25 cellular contexts compared by ENCODE assay signal in the genomic region with DNA sequence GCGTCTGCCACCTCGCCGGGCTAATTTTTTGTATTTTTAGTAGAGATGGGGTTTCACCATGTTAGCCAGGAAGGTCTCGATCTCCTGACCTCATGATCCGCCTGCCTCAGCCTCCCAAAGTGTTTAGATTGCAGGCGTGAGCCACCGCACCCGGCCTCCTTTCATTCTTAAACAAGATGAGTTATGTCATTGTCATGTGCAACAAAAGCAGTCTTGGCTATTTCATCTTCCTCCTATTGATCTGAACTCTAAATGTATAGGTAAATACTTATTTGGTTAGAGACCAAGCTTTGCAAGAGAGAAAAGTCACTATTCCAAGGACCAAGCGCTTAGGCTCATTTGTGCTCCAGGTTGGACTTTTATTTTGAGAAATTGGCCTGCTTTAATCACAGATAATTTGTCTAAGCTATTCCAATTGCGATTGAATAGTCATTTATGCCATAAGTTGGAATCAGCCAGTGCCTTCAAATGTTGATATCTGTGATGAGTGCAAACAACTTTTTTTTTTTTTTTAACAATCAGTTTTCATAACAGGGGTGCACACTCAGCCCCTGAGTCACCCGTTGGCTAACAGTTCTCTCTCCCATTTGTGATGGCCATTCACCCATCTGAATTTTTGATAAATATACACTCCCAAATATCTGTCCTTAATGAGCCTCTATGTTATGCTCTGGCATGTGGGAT.
DNase-seq lines count a peak whose midpoint lies in the region; ATAC-seq and TF ChIP-seq lines count a peak whose summit lies in the region.
"Had no signal": no experiment of that assay in that cellular context is flagged by ENCODE, and none has a peak within 500 bp of the region (broad histone marks: within the 10 kb centered on the region; RNA-seq: fewer than 3 reads in every experiment).

No MANE protein-coding gene starts in this region.

- intact Hi-C loops in natural killer cell (cut with micrococcal nuclease) (no loop called here), Right ventricle myocardium inferior (cut with DNase I) (no loop called here)

- no peaks in the 10 kb centered on the region for H3K27me3 Mint-ChIP-seq in natural killer cell treated with Interleukin-12 subunit alpha and Interleukin-12 subunit beta and Interleukin-15 and Interleukin-18, amount 100 ng/mL, for 72 hours
- H3K27me3 Mint-ChIP-seq in natural killer cell (ENCODE audit: low read depth in 2 of 2) (no peaks in the 10 kb centered on the region), T-cell (no peaks in the 10 kb centered on the region)
- H3K27me3 Mint-ChIP-seq: activated CD8-positive, alpha-beta memory T cell treated with anti-CD3 and anti-CD28 coated beads, Interleukin-2, amount 10 ng/mL, durations not matched to agents 7 days and 5 days; CD4-positive, alpha-beta memory T cell had no signal

- peak overlapping the region; percentile 48 to 80 for H3K27ac Mint-ChIP-seq in natural killer cell treated with Interleukin-12 subunit alpha and Interleukin-12 subunit beta and Interleukin-15 and Interleukin-18, amount 100 ng/mL, for 72 hours
- H3K27ac Mint-ChIP-seq in natural killer cell = no peak overlapping the region
- H3K27ac Mint-ChIP-seq in T-cell = peak overlapping the region; percentile 6 to 11
- H3K27ac Mint-ChIP-seq: activated CD8-positive, alpha-beta memory T cell treated with anti-CD3 and anti-CD28 coated beads, Interleukin-2, amount 10 ng/mL, durations not matched to agents 7 days and 5 days; CD4-positive, alpha-beta memory T cell had no signal

- POLR2A ChIA-PET in T-cell (lab: Charles Lee) = interaction anchor here in 1 of 2 donors (0.7 kb wide), 1 partner anchor 32 kb away, joined by 7 read pairs; no protein-coding TSS in a partner anchor

- no peak for ATAC-seq in natural killer cell treated with Interleukin-12 subunit alpha and Interleukin-12 subunit beta and Interleukin-15 and Interleukin-18, amount 100 ng/mL, for 72 hours
- ATAC-seq in natural killer cell (no peak), T-cell (replicated peaks in 1 of 4) (no peak), HG02885 (IDR thresholded peaks at IDR 0.05; ENCODE audit: poor library complexity, unreplicated experiment) (no peak), Right ventricle myocardium inferior (no peak), GM21515 (IDR thresholded peaks at IDR 0.05; ENCODE audit: unreplicated experiment) (no peak)
- ATAC-seq: activated CD8-positive, alpha-beta memory T cell treated with anti-CD3 and anti-CD28 coated beads, Interleukin-2, amount 10 ng/mL, durations not matched to agents 7 days and 5 days; HCT116 had no signal

- H3K4me3 Mint-ChIP-seq in natural killer cell treated with Interleukin-12 subunit alpha and Interleukin-12 subunit beta and Interleukin-15 and Interleukin-18, amount 100 ng/mL, for 72 hours = peak overlapping the region; percentile 10
- no peak overlapping the region for H3K4me3 Mint-ChIP-seq in natural killer cell
- no peak overlapping the region for H3K4me3 Mint-ChIP-seq in T-cell
- H3K4me3 Mint-ChIP-seq: activated CD8-positive, alpha-beta memory T cell treated with anti-CD3 and anti-CD28 coated beads, Interleukin-2, amount 10 ng/mL, durations not matched to agents 7 days and 5 days; CD4-positive, alpha-beta memory T cell had no signal

- no peak for DNase-seq in natural killer cell treated with Interleukin-12 subunit alpha and Interleukin-12 subunit beta and Interleukin-15 and Interleukin-18, amount 100 ng/mL, for 72 hours (ENCODE audit: low spot score)
- no peak for DNase-seq in natural killer cell
- no peak for DNase-seq in T-cell
- peak; percentile 60 for DNase-seq in fibroblast of mammary gland (ENCODE audit: low read depth)
- DNase-seq in SKM-1 treated with dmso at 0.1 percent for 144 hours (lab: John Stamatoyannopoulos, UW; ENCODE audit: unreplicated experiment) = no peak
- DNase-seq in Right ventricle myocardium inferior (ENCODE audit: missing footprints) = no peak
- DNase-seq: activated CD4-positive, alpha-beta T cell treated with anti-CD3 and anti-CD28 coated beads for 4 hours; CD4-positive, alpha-beta memory T cell; DMS 273 treated with DMSO at 0.1 percent for 48 hours; effector CD8-positive, alpha-beta T cell; islet precursor cell; KBM-7; lower lobe of right lung; NCI-H146; NCI-H2171 treated with DMSO at 0.1 percent for 48 hours; NCI-H526 treated with DMSO at 0.1 percent for 48 hours; stimulated activated CD4-positive, alpha-beta T cell treated with anti-CD3 and anti-CD28 coated beads, Interleukin-2, amount 100 ng/mL, for 48 hours; stomach; trophoblast cell had no signal

- H3K9me3 Mint-ChIP-seq in natural killer cell treated with Interleukin-12 subunit alpha and Interleukin-12 subunit beta and Interleukin-15 and Interleukin-18, amount 100 ng/mL, for 72 hours = no peaks in the 10 kb centered on the region
- H3K9me3 Mint-ChIP-seq in natural killer cell = no peaks in the 10 kb centered on the region
- no peaks in the 10 kb centered on the region for H3K9me3 Mint-ChIP-seq in T-cell
- H3K9me3 Mint-ChIP-seq: CD4-positive, alpha-beta memory T cell had no signal

- CTCF ChIA-PET in T-cell (lab: Charles Lee) = interaction anchor here in 1 of 2 donors (0.7 kb wide), 1 partner anchor 1663 kb away, joined by 3 read pairs; no protein-coding TSS in a partner anchor

- TF ChIP-seq CTCF in natural killer cell (IDR thresholded peaks at IDR 0.05) (no peak), fibroblast of mammary gland (conservative IDR thresholded peaks at IDR 0.05; ENCODE audit: control insufficient read depth, insufficient read depth, low read depth, low read length) (no peak)

- H3K4me1 Mint-ChIP-seq in natural killer cell treated with Interleukin-12 subunit alpha and Interleukin-12 subunit beta and Interleukin-15 and Interleukin-18, amount 100 ng/mL, for 72 hours (ENCODE audit: low read depth in 2 of 2) = peaks cover 47% of the 10 kb centered on the region in 2 donors
- H3K4me1 Mint-ChIP-seq in natural killer cell (peaks cover 28 to 29% of the 10 kb centered on the region in 2 donors), T-cell (peaks cover 35 to 47% (median 44%) of the 10 kb centered on the region in 3 donors)

- H3K36me3 Mint-ChIP-seq in natural killer cell treated with Interleukin-12 subunit alpha and Interleukin-12 subunit beta and Interleukin-15 and Interleukin-18, amount 100 ng/mL, for 72 hours = no peaks in the 10 kb centered on the region
- H3K36me3 Mint-ChIP-seq in natural killer cell (no peaks in the 10 kb centered on the region), T-cell (no peaks in the 10 kb centered on the region)
- H3K36me3 Mint-ChIP-seq: CD4-positive, alpha-beta memory T cell had no signal

- H3K4me3 ChIP-seq in fibroblast of mammary gland (ENCODE audit: control insufficient read depth, low read depth, low read length) = no peak overlapping the region
- H3K4me3 ChIP-seq: esophagus muscularis mucosa, lower lobe of right lung, smooth muscle cell, stomach had no signal

Comparison
In these comparisons a context has a peak if more than half of its experiments do, and no peak if none do; other contexts are left out.
1. H3K27ac Mint-ChIP-seq: peak in natural killer cell treated with Interleukin-12 subunit alpha and Interleukin-12 subunit beta and Interleukin-15 and Interleukin-18, amount 100 ng/mL, for 72 hours (2 of 2) and T-cell (2 of 2); none in natural killer cell (0 of 2).